Comparison of ENCODE assay signal across 8 cellular contexts in the genomic region with DNA sequence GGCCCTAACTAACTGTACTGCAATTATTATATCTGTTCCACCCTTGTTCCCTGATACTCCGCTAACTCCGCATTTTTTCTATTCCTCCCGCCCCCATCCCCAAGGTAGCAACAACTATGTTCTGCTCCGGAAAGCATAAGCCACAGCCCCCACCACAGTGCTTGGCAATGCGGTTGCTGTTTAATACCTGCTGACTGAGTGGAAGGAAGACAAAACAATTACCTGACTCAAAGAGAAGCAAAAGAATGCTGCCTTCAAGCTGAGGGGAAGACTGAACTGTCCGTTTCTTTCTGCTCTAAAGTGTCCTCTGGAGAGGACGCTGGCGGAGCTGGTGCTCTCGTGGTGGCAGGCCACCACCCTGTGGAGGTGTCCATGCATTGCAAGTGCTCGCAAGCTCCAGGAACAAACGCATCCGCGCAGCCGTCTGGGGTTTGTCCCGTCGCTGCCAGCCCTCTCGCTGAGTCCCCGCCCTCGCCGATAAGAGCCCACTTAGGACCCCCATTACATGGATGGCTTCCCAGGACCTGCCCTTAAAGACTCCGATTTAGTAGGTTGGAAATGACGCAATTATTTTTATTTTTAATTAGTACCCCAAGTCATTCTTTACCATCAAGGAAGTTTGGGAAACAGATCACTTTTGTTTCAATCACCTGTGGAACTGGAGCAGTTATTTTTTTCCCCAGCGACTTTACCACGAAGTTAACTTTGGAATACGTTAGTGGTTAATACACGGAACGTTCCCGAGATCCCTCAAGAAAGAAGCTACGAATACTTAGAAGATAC. TPM values are rescaled to one million over a fixed set of nuclear protein-coding genes. Genes with fewer than 3 reads are reported as not detected.
DNase-seq lines count a peak whose midpoint lies in the region; ATAC-seq lines count a peak whose summit lies in the region.

No MANE protein-coding gene starts in this region.

- H4K5ac ChIP-seq in mesendoderm (ENCODE audit: low read length): no peak overlapping the region

- POLR2A ChIA-PET in activated CD8-positive, alpha-beta T cell treated with anti-CD3 and anti-CD28 coated beads, Interleukin-2, amount 10 ng/mL, durations not matched to agents 7 days and 5 days (lab: Charles Lee): interaction anchor here (0.5 to 8.3 kb wide), 14 partner anchors 12 to 662 kb away, joined by 3 to 218 read pairs (median 4); partner anchors contain the start of genes MYL12B and SMCHD1

- no CpG with 5 or more reads among the region's 29 CpGs for WGBS in mesendoderm (ENCODE audit: extremely low coverage, insufficient coverage, low lambda C conversion rate)

- no peaks in the 10 kb centered on the region for H3K27me3 Mint-ChIP-seq in activated CD8-positive, alpha-beta T cell treated with anti-CD3 and anti-CD28 coated beads, Interleukin-2, amount 10 ng/mL, durations not matched to agents 7 days and 5 days (ENCODE audit: low read depth)

- peak overlapping the region; percentile 66 for H3K4me2 ChIP-seq in mesendoderm (ENCODE audit: low read length)

- peak overlapping the region; percentile 77 for H3K9ac ChIP-seq in mesendoderm (ENCODE audit: low read length)

- H3K9me3 Mint-ChIP-seq in activated CD8-positive, alpha-beta T cell treated with anti-CD3 and anti-CD28 coated beads, Interleukin-2, amount 10 ng/mL, durations not matched to agents 7 days and 5 days (ENCODE audit: insufficient read depth): peaks cover 7% of the 10 kb centered on the region

- no peak overlapping the region for H4K8ac ChIP-seq in mesendoderm (ENCODE audit: low read depth, low read length)

- H2BK120ac ChIP-seq in mesendoderm (ENCODE audit: low read depth, low read length): no peak overlapping the region

- no peak overlapping the region for H2BK15ac ChIP-seq in mesendoderm (replicated peaks; ENCODE audit: low read depth)

- H3K4me1 ChIP-seq in effector memory CD4-positive, alpha-beta T cell (ENCODE audit: control insufficient read depth, insufficient read depth, low read length, poor library complexity, severe bottlenecking): peaks cover 11% of the 10 kb centered on the region
- H3K4me1 ChIP-seq in mesendoderm (ENCODE audit: control insufficient read depth, low read depth, low read length): peaks cover 2% of the 10 kb centered on the region

- no peaks in the 10 kb centered on the region for H3K36me3 ChIP-seq in effector memory CD4-positive, alpha-beta T cell (ENCODE audit: control insufficient read depth, insufficient read depth, low read length)
- no peaks in the 10 kb centered on the region for H3K36me3 ChIP-seq in mesendoderm (ENCODE audit: control insufficient read depth, insufficient read depth, low read length)

- H2BK5ac ChIP-seq in mesendoderm (ENCODE audit: low read length): no peak overlapping the region

- no peak overlapping the region for H3K23ac ChIP-seq in mesendoderm (ENCODE audit: low read length)

- H3K27me3 ChIP-seq in effector memory CD4-positive, alpha-beta T cell (replicated peaks; ENCODE audit: control insufficient read depth, insufficient read depth, low read length, poor library complexity, severe bottlenecking): no peaks in the 10 kb centered on the region
- no peaks in the 10 kb centered on the region for H3K27me3 ChIP-seq in mesendoderm (ENCODE audit: insufficient read depth, low read length, poor library complexity)

- H2AK5ac ChIP-seq in mesendoderm (ENCODE audit: low read length): no peak overlapping the region

- H3K4me3 ChIP-seq in effector memory CD4-positive, alpha-beta T cell (ENCODE audit: insufficient read depth, low read depth, low read length, poor library complexity, severe bottlenecking): peak overlapping the region; percentile 79
- no peak overlapping the region for H3K4me3 ChIP-seq in mesendoderm (ENCODE audit: low read length)

- peak overlapping the region; percentile 85 for H3K27ac ChIP-seq in effector memory CD4-positive, alpha-beta T cell (ENCODE audit: insufficient read depth, low read length, poor library complexity, severe bottlenecking)
- H3K27ac ChIP-seq in mesendoderm (ENCODE audit: low read depth, low read length): no peak overlapping the region

- H3K18ac ChIP-seq in mesendoderm (ENCODE audit: low read length): no peak overlapping the region

- H3K4me3 Mint-ChIP-seq in activated CD8-positive, alpha-beta T cell treated with anti-CD3 and anti-CD28 coated beads, Interleukin-2, amount 10 ng/mL, durations not matched to agents 7 days and 5 days: peak overlapping the region; percentile 82

- no peaks in the 10 kb centered on the region for H3K9me3 ChIP-seq in effector memory CD4-positive, alpha-beta T cell (ENCODE audit: control insufficient read depth, low read length)

- peaks cover 49% of the 10 kb centered on the region for H3K36me3 Mint-ChIP-seq in activated CD8-positive, alpha-beta T cell treated with anti-CD3 and anti-CD28 coated beads, Interleukin-2, amount 10 ng/mL, durations not matched to agents 7 days and 5 days (ENCODE audit: low read depth)

- CTCF ChIA-PET in activated CD8-positive, alpha-beta T cell treated with anti-CD3 and anti-CD28 coated beads, Interleukin-2, amount 10 ng/mL, durations not matched to agents 7 days and 5 days (lab: Charles Lee): interaction anchor here (0.6 to 6.3 kb wide), 57 partner anchors 12 to 477 kb away, joined by 3 to 92 read pairs (median 4); partner anchors contain the start of gene MYOM1

- peak overlapping the region; percentile 80 for H3K56ac ChIP-seq in mesendoderm (ENCODE audit: low read length)

- peak; percentile 42 for ATAC-seq in GM19372 (IDR thresholded peaks at IDR 0.05; ENCODE audit: low read depth, unreplicated experiment)
- peak; percentile 43 for ATAC-seq in HG03521 (IDR thresholded peaks at IDR 0.05; ENCODE audit: unreplicated experiment)
- peak; percentile 52 for ATAC-seq in activated CD8-positive, alpha-beta T cell treated with anti-CD3 and anti-CD28 coated beads, Interleukin-2, amount 10 ng/mL, durations not matched to agents 7 days and 5 days

- H3K4ac ChIP-seq in mesendoderm (ENCODE audit: low read depth, low read length): no peak overlapping the region

- no peaks in the 10 kb centered on the region for H3K79me1 ChIP-seq in mesendoderm (ENCODE audit: low read length)

- peaks cover 30% of the 10 kb centered on the region for H3K79me2 ChIP-seq in mesendoderm (ENCODE audit: control insufficient read depth, insufficient read depth, low read length)

- H3K4me1 Mint-ChIP-seq in activated CD8-positive, alpha-beta T cell treated with anti-CD3 and anti-CD28 coated beads, Interleukin-2, amount 10 ng/mL, durations not matched to agents 7 days and 5 days (ENCODE audit: low read depth): peaks cover 23% of the 10 kb centered on the region

- DNase-seq in CD1c-positive myeloid dendritic cell (ENCODE audit: extremely low spot score) (peak; percentile 89), NCI-H82 (lab: John Stamatoyannopoulos, UW) (peak; percentile 91), mesendoderm (peak; percentile 95)
- peak; percentile 89 for DNase-seq in activated CD8-positive, alpha-beta T cell treated with anti-CD3 and anti-CD28 coated beads, Interleukin-2, amount 10 ng/mL, durations not matched to agents 7 days and 5 days
- DNase-seq in effector memory CD4-positive, alpha-beta T cell: peak; percentile 49 to 66 (median 58)
- DNase-seq in stimulated activated CD8-positive, alpha-beta memory T cell treated with anti-CD3 and anti-CD28 coated beads, Interleukin-12 subunit alpha, Interleukin-12 subunit beta, amount 100 ng/mL, for 4 hours (ENCODE audit: low read depth): peak; percentile 62

- peak overlapping the region; percentile 100 for H3K27ac Mint-ChIP-seq in activated CD8-positive, alpha-beta T cell treated with anti-CD3 and anti-CD28 coated beads, Interleukin-2, amount 10 ng/mL, durations not matched to agents 7 days and 5 days

RNA-seq across cellular contexts. Expression of gene MYL12A, which starts 1.6 kb away (rescaled TPM):
- total RNA-seq in activated CD8-positive, alpha-beta T cell treated with anti-CD3 and anti-CD28 coated beads, Interleukin-2, amount 10 ng/mL, durations not matched to agents 7 days and 5 days: 100 to 1,000 TPM; 858 to 901 TPM
- polyA plus RNA-seq in mesendoderm (2013, experiment 1 of 2): 475 TPM
- polyA plus RNA-seq in mesendoderm (2013, experiment 2 of 2): 490 TPM

RNA-seq across cellular contexts. Expression of gene MYL12B, which starts 15.9 kb away (rescaled TPM):
- total RNA-seq in activated CD8-positive, alpha-beta T cell treated with anti-CD3 and anti-CD28 coated beads, Interleukin-2, amount 10 ng/mL, durations not matched to agents 7 days and 5 days: 100 to 1,000 TPM; 402 to 404 TPM
- 268 TPM for polyA plus RNA-seq in mesendoderm (2013, experiment 1 of 2)
- polyA plus RNA-seq in mesendoderm (2013, experiment 2 of 2): 263 TPM

RNA-seq across cellular contexts. Expression of gene MYOM1, which starts 26.3 kb away (rescaled TPM):
- 1 to 10 TPM; 1.3 to 1.5 TPM for total RNA-seq in activated CD8-positive, alpha-beta T cell treated with anti-CD3 and anti-CD28 coated beads, Interleukin-2, amount 10 ng/mL, durations not matched to agents 7 days and 5 days
- 0.29 TPM for polyA plus RNA-seq in mesendoderm (2013, experiment 1 of 2)
- 0.20 TPM for polyA plus RNA-seq in mesendoderm (2013, experiment 2 of 2)
